8 cellular contexts compared by ENCODE assay signal in the genomic region with DNA sequence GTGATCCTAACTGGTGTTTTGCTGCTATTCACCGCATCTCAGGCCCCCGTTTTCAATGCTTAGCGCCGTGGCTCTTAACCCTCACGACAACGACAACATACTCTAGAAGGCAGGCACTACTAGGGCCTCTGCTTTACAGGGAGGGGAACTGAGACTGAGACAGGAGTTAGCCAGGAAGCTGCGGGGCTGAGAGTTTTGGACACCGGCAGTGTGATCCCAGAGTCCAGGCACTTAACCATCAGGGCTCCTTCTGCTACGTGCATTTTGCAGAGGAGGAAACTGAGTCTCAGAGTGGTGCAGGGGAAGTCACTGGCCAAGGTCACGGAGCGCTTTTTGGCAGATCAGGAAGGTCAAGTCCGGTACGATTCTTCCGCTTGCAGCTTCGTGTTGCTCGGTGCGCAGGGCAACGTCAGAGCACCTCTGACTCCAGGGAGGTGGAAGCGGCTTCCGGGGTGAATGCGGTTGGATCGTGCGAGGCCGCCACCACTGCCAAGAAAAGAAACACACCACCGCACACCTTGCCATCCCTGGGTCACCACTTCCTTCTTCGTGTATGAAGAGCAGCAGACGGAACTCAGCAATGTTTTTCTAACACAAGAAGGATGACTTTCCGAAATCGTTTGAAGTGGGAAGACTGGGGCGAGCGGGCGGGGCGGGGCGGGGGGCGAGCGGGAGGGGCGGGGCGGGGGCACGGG.
DNase-seq lines count a peak whose midpoint lies in the region; ATAC-seq and FAIRE-seq lines count a peak whose summit lies in the region.

No MANE protein-coding gene starts in this region.

- no peak for FAIRE-seq in HTR-8/SVneo (lab: Jason Lieb, UNC)

- ATAC-seq in GM18907 (IDR thresholded peaks at IDR 0.05; ENCODE audit: unreplicated experiment) (peak; percentile 70), HG03175 (IDR thresholded peaks at IDR 0.05; ENCODE audit: unreplicated experiment) (peak; percentile 64)

- DNase-seq in activated CD4-positive, alpha-beta T cell treated with anti-CD3 and anti-CD28 coated beads, Interleukin-2, amount 50 U/mL, for 4 hours = peak; percentile 52 to 61
- peak; percentile 80 for DNase-seq in germinal center (ENCODE audit: low spot score)
- DNase-seq in stimulated activated CD4-positive, alpha-beta T cell treated with anti-CD3 and anti-CD28 coated beads, Interleukin-2, amount 100 ng/mL, for 24 hours = peak; percentile 74 to 81
- no peak for DNase-seq in NCI-H2081 (lab: John Stamatoyannopoulos, UW)
- no peak for DNase-seq in SW 1271 (lab: John Stamatoyannopoulos, UW)
- DNase-seq in HTR-8/SVneo (ENCODE audit: insufficient read length, low spot score) = no peak

Comparison
In these comparisons a context has a peak if more than half of its experiments do, and no peak if none do; other contexts are left out.
1. DNase-seq: peak in activated CD4-positive, alpha-beta T cell treated with anti-CD3 and anti-CD28 coated beads, Interleukin-2, amount 50 U/mL, for 4 hours (2 of 2), germinal center (single experiment) and stimulated activated CD4-positive, alpha-beta T cell treated with anti-CD3 and anti-CD28 coated beads, Interleukin-2, amount 100 ng/mL, for 24 hours (2 of 2); none in NCI-H2081 (0 of 2), SW 1271 (0 of 2) and HTR-8/SVneo (single experiment).